ENCODE assay signal across 26 cellular contexts in genomic region chr17:57539528-57540301, GRCh38.
DNase-seq lines count a peak whose midpoint lies in the region; ATAC-seq, FAIRE-seq and TF ChIP-seq lines count a peak whose summit lies in the region.
"Had no signal": no experiment of that assay in that cellular context is flagged by ENCODE, and none has a peak within 500 bp of the region (broad histone marks: within the 10 kb centered on the region; RNA-seq: fewer than 3 reads in every experiment).

No MANE protein-coding gene starts in this region.

- no peak overlapping the region for H3K4me2 ChIP-seq in HepG2 (ENCODE audit: low read depth, low read length)
- no peak overlapping the region for H3K4me2 ChIP-seq in K562 (ENCODE audit: insufficient read depth, low read length)

- TF ChIP-seq CTCF in HepG2 (CRISPR knock-in tag; IDR thresholded peaks at IDR 0.05) = no peak
- no peak for TF ChIP-seq CTCF in right lobe of liver (IDR thresholded peaks at IDR 0.05)
- no peak for TF ChIP-seq CTCF in K562 (IDR thresholded peaks at IDR 0.05 in 2 of 3, conservative IDR thresholded peaks at IDR 0.05 in 1 of 3; ENCODE audit: insufficient read depth in 2 of 3, low read depth in 1 of 3, low read length in 3 of 3)
- TF ChIP-seq CTCF in WTC11 (IDR thresholded peaks at IDR 0.05) = no peak

- POLR2A ChIA-PET in HepG2 (lab: Yijun Ruan, JAX) = interaction anchor here (2.9 kb wide), 1 partner anchor 21 kb away, joined by 23 read pairs; no protein-coding TSS in a partner anchor
- POLR2A ChIA-PET in K562 (lab: Yijun Ruan, JAX) = interaction anchor here (1.1 to 2.4 kb wide), 3 partner anchors 10 to 17 kb away, joined by 3 to 9 read pairs (median 3); no protein-coding TSS in a partner anchor
- POLR2A ChIA-PET in WTC11 (lab: Charles Lee) = interaction anchor here (0.6 kb wide), 1 partner anchor 108 kb away, joined by 6 read pairs; no protein-coding TSS in a partner anchor

- intact Hi-C loops in HepG2 (cut with micrococcal nuclease; ENCODE audit: unreplicated experiment) = no loop called here
- intact Hi-C loops in right lobe of liver (cut with DNase I) = no loop called here
- intact Hi-C loops in K562 (cut with micrococcal nuclease) = no loop called here

- H3K36me3 Mint-ChIP-seq in naive B cell = no peaks in the 10 kb centered on the region
- no peaks in the 10 kb centered on the region for H3K36me3 Mint-ChIP-seq in WTC11
- H3K36me3 Mint-ChIP-seq: CD4-positive, alpha-beta memory T cell; stimulated activated memory B cell treated with anti-CD40 and anti-IgM and Interleukin-4, amounts not matched to agents 10 μg/mL and 1 μg/mL and 100 μg/mL, for 72 hours had no signal

- no peak overlapping the region for H2AFZ ChIP-seq in HepG2 (ENCODE audit: low read length)
- H2AFZ ChIP-seq in K562 (ENCODE audit: low read depth, low read length) = no peak overlapping the region

- TF ChIP-seq EP300 in HepG2 (IDR thresholded peaks at IDR 0.05; ENCODE audit: low read depth in 2 of 2, low read length in 2 of 2) = no peak
- TF ChIP-seq EP300 in HepG2 (CRISPR knock-in tag; IDR thresholded peaks at IDR 0.05; ENCODE audit: borderline replicate concordance) = no peak
- no peak for TF ChIP-seq EP300 in K562 (IDR thresholded peaks at IDR 0.05; ENCODE audit: low read length)

- H3K27me3 ChIP-seq in HepG2 (ENCODE audit: control insufficient read depth in 1 of 2, insufficient read depth in 2 of 2, low read length in 2 of 2) = no peaks in the 10 kb centered on the region
- no peaks in the 10 kb centered on the region for H3K27me3 ChIP-seq in right lobe of liver
- H3K27me3 ChIP-seq in K562 (ENCODE audit: control insufficient read depth in 2 of 2, insufficient read depth in 2 of 2, low read length in 2 of 2) = no peaks in the 10 kb centered on the region
- H3K27me3 ChIP-seq: brain microvascular endothelial cell, sigmoid colon had no signal

- in situ Hi-C loops in HepG2 (cut with HindIII; ENCODE audit: extremely low pct_ligation_motif_present, low pct_unique_long_range_greater_than_20kb) (no loop called here), K562 (cut with MboI) (no loop called here)

- FAIRE-seq in HepG2 (lab: Jason Lieb, UNC) (no peak), K562 (lab: Jason Lieb, UNC) (no peak)
- FAIRE-seq: keratinocyte had no signal

- H3K27me3 Mint-ChIP-seq in naive B cell = no peaks in the 10 kb centered on the region
- no peaks in the 10 kb centered on the region for H3K27me3 Mint-ChIP-seq in WTC11 (ENCODE audit: low read depth)
- H3K27me3 Mint-ChIP-seq: activated T-cell treated with anti-CD3 and anti-CD28 coated beads, Interleukin-2, amount 50 U/mL, for 24 hours; CD4-positive, alpha-beta memory T cell; progenitor cell of endocrine pancreas; stimulated activated memory B cell treated with anti-CD40 and anti-IgM and Interleukin-4, amounts not matched to agents 10 μg/mL and 1 μg/mL and 100 μg/mL, for 72 hours had no signal

- H3K4me1 Mint-ChIP-seq in naive B cell (peaks cover 40 to 58% (median 56%) of the 10 kb centered on the region in 3 donors), WTC11 (peaks cover 48% of the 10 kb centered on the region)

- H3K4me3 Mint-ChIP-seq in naive B cell = no peak overlapping the region
- no peak overlapping the region for H3K4me3 Mint-ChIP-seq in WTC11
- H3K4me3 Mint-ChIP-seq: activated T-cell treated with anti-CD3 and anti-CD28 coated beads, Interleukin-2, amount 50 U/mL, for 24 hours; CD4-positive, alpha-beta memory T cell; stimulated activated memory B cell treated with anti-CD40 and anti-IgM and Interleukin-4, amounts not matched to agents 10 μg/mL and 1 μg/mL and 100 μg/mL, for 72 hours had no signal

- no peak overlapping the region for H3K4me3 ChIP-seq in HepG2 (replicated peaks in 1 of 3; ENCODE audit: insufficient read depth in 1 of 3, low read depth in 2 of 3, low read length in 3 of 3)
- H3K4me3 ChIP-seq in right lobe of liver = no peak overlapping the region
- no peak overlapping the region for H3K4me3 ChIP-seq in K562
- H3K4me3 ChIP-seq: GM12878, sigmoid colon had no signal

- no TSS peak for BruUV-seq in HepG2 (replicated peaks; lab: Mats Ljungman, UMichigan)
- BruUV-seq in K562 (replicated peaks; lab: Mats Ljungman, UMichigan) = no TSS peak

- peaks cover 0 to 3% of the 10 kb centered on the region in 2 experiments; a peak in 2 of 5 replicates for H3K36me3 ChIP-seq in HepG2 (replicated peaks in 1 of 2; ENCODE audit: control insufficient read depth in 1 of 2, insufficient read depth in 2 of 2, low read length in 2 of 2)
- H3K36me3 ChIP-seq in right lobe of liver = no peaks in the 10 kb centered on the region
- no peaks in the 10 kb centered on the region; the same call in 2 of the 3 replicates for H3K36me3 ChIP-seq in K562 (ENCODE audit: control insufficient read depth, insufficient read depth, low read length)
- H3K36me3 ChIP-seq: brain microvascular endothelial cell, sigmoid colon had no signal

- TF ChIP-seq POLR2A in HepG2 (IDR thresholded peaks at IDR 0.05; ENCODE audit: insufficient read depth in 1 of 2, low read depth in 2 of 2, low read length in 2 of 2) (no peak), right lobe of liver (IDR thresholded peaks at IDR 0.05) (no peak), K562 (conservative IDR thresholded peaks at IDR 0.05) (no peak)

- H3K4me1 ChIP-seq in HepG2 (ENCODE audit: insufficient read depth, low read length) (peaks cover 85% of the 10 kb centered on the region), right lobe of liver (peaks cover 0 to 17% (median 4%) of the 10 kb centered on the region in 4 donors), K562 (replicated peaks in 1 of 2; ENCODE audit: control insufficient read depth in 2 of 2, insufficient read depth in 2 of 2, low read length in 2 of 2) (peaks cover 11 to 15% of the 10 kb centered on the region in 2 experiments; a peak in 4 of 5 replicates)

- H3K27ac Mint-ChIP-seq in naive B cell (peak overlapping the region in 5 of 6 donors; percentile 17 to 66 (median 48)), WTC11 (no peak overlapping the region)
- H3K27ac Mint-ChIP-seq: activated T-cell treated with anti-CD3 and anti-CD28 coated beads, Interleukin-2, amount 50 U/mL, for 24 hours had no signal

- H3K9me1 ChIP-seq in K562 (ENCODE audit: control insufficient read depth, insufficient read depth, low read length) = no peaks in the 10 kb centered on the region

- H3K9ac ChIP-seq in HepG2 (ENCODE audit: insufficient read depth, low read depth, low read length) (no peak overlapping the region), K562 (ENCODE audit: insufficient read depth in 1 of 2, low read depth in 2 of 2, low read length in 2 of 2) (no peak overlapping the region)

- WGBS in HepG2 (ENCODE audit: low lambda C conversion rate) = 96% methylated on average over 8 of the region's 8 CpGs
- WGBS in right lobe of liver (ENCODE audit: insufficient coverage, low coverage, low lambda C conversion rate, missing lambda C conversion rate) = 86% methylated on average over 6 of the region's 8 CpGs
- 76% methylated on average over 8 of the region's 8 CpGs for WGBS in K562 (ENCODE audit: insufficient coverage, low coverage, missing lambda C conversion rate)

- ATAC-seq in HepG2 = no peak
- ATAC-seq in right lobe of liver = no peak
- ATAC-seq in K562 = no peak
- no peak for ATAC-seq in naive B cell (ENCODE audit: low read depth in 2 of 2)
- ATAC-seq in WTC11 = no peak
- ATAC-seq: HCT116; stimulated activated memory B cell treated with anti-CD40 and anti-IgM and Interleukin-4, amounts not matched to agents 10 μg/mL and 1 μg/mL and 100 μg/mL, for 72 hours had no signal

- H3K9me3 Mint-ChIP-seq in naive B cell (no peaks in the 10 kb centered on the region), WTC11 (no peaks in the 10 kb centered on the region)
- H3K9me3 Mint-ChIP-seq: activated T-cell treated with anti-CD3 and anti-CD28 coated beads, Interleukin-2, amount 50 U/mL, for 24 hours; CD4-positive, alpha-beta memory T cell; stimulated activated memory B cell treated with anti-CD40 and anti-IgM and Interleukin-4, amounts not matched to agents 10 μg/mL and 1 μg/mL and 100 μg/mL, for 72 hours had no signal

- H4K20me1 ChIP-seq in HepG2 (ENCODE audit: insufficient read depth, low read length) (no peaks in the 10 kb centered on the region), K562 (replicated peaks; ENCODE audit: control insufficient read depth, insufficient read depth, low read length) (peaks cover 8% of the 10 kb centered on the region; the same call in 1 of the 2 replicates)

- H3K27ac ChIP-seq in HepG2 (ENCODE audit: extremely low read length, insufficient read depth, low read length) (no peak overlapping the region), right lobe of liver (no peak overlapping the region), K562 (ENCODE audit: extremely low read depth, low read depth, low read length) (no peak overlapping the region)
- H3K27ac ChIP-seq: 22Rv1, brain microvascular endothelial cell, RWPE1, sigmoid colon had no signal

- H3K9me3 ChIP-seq in HepG2 (ENCODE audit: low read length) = no peaks in the 10 kb centered on the region
- H3K9me3 ChIP-seq in right lobe of liver = no peaks in the 10 kb centered on the region
- H3K9me3 ChIP-seq in K562 (replicated peaks; ENCODE audit: control insufficient read depth, insufficient read depth, low read depth, low read length) = no peaks in the 10 kb centered on the region
- H3K9me3 ChIP-seq: sigmoid colon had no signal

- H3K79me2 ChIP-seq in HepG2 (ENCODE audit: insufficient read depth, low read length) = peaks cover 5% of the 10 kb centered on the region
- H3K79me2 ChIP-seq in K562 (ENCODE audit: control insufficient read depth, insufficient read depth, low read length) = no peaks in the 10 kb centered on the region

- DNase-seq in HepG2 (ENCODE audit: low spot score) (no peak), right lobe of liver (no peak), K562 (ENCODE audit: extremely low read depth in 1 of 4, low spot score in 3 of 4) (no peak), naive B cell (no peak), iPS-NIHi11 (ENCODE audit: low spot score) (no peak), WTC11 (ENCODE audit: low spot score) (no peak), Ammon's horn (ENCODE audit: low spot score) (no peak), HPDE6-E6E7 (ENCODE audit: extremely low spot score) (no peak)
- DNase-seq: activated CD4-positive, alpha-beta T cell treated with anti-CD3 and anti-CD28 coated beads for 48 hours; activated gamma-delta T cell treated with Interleukin-2 at 50 U/mL for 16 hours; activated T-cell treated with anti-CD3 and anti-CD28 coated beads, Interleukin-2, amount 50 U/mL, for 24 hours; brain microvascular endothelial cell; CD4-positive, alpha-beta memory T cell; EL; NCI-H1048; NCI-H187 treated with DMSO at 0.1 percent for 48 hours; sigmoid colon; stimulated activated CD4-positive, alpha-beta T cell treated with anti-CD3 and anti-CD28 coated beads, Interleukin-4, amount 100 ng/mL, for 4 hours; substantia nigra had no signal

- CTCF ChIA-PET in HepG2 (lab: Yijun Ruan, JAX; ENCODE audit: low intra/inter-chr PET ratio, low total read pairs) (no interaction called here), K562 (lab: Yijun Ruan, JAX; ENCODE audit: low intra/inter-chr PET ratio) (interaction anchor here (0.5 kb wide), 1 partner anchor 277 kb away, joined by 3 read pairs; no protein-coding TSS in a partner anchor), WTC11 (lab: Charles Lee) (interaction anchor here (0.8 kb wide), 1 partner anchor 132 kb away, joined by 5 read pairs; no protein-coding TSS in a partner anchor)

- TF ChIP-seq RAD21 in HepG2 (CRISPR knock-in tag; IDR thresholded peaks at IDR 0.05) (no peak), K562 (CRISPR knock-in tag; conservative IDR thresholded peaks at IDR 0.05 in 1 of 2, IDR thresholded peaks at IDR 0.05 in 1 of 2) (no peak)

Comparison
In these comparisons a context has a peak if more than half of its experiments do, and no peak if none do; other contexts are left out.
1. Of the 241 proteins assayed by ChIP-seq in both HepG2 and K562: peak only in HepG2: none; only in K562: ADNP, KDM1A and ZFP36; in both: none; in neither: 238.